ENCODE assay signal across 1 cellular context in genomic region chr5:178165585-178165984, GRCh38.
TF ChIP-seq lines count a peak whose summit lies in the region.

No MANE protein-coding gene starts in this region.

TF ChIP-seq in K562, 482 proteins besides CTCF, POLR2A, EP300 and RAD21:
- peak; percentile 63 for TF ChIP-seq ZBTB33 (CRISPR knock-in tag; IDR thresholded peaks at IDR 0.05)
- TF ChIP-seq RBM15 (IDR thresholded peaks at IDR 0.05; ENCODE audit: insufficient read depth, low read length), result no peak
